Comparison of ENCODE assay signal across 14 cellular contexts in genomic region chr15:83869329-83869728, GRCh38.
"Had no signal": no experiment of that assay in that cellular context is flagged by ENCODE, and none has a peak within 500 bp of the region (broad histone marks: within the 10 kb centered on the region; RNA-seq: fewer than 3 reads in every experiment).

No MANE protein-coding gene starts in this region.

- H3K27me3 ChIP-seq: testis had no signal

- H3K27ac ChIP-seq: epithelial cell of prostate, SK-N-MC, testis had no signal

- H3K9me3 ChIP-seq: testis had no signal

- ATAC-seq: activated CD8-positive, alpha-beta T cell treated with anti-CD3 and anti-CD28 coated beads for 36 hours; naive thymus-derived CD4-positive, alpha-beta T cell; stimulated activated naive CD8-positive, alpha-beta T cell treated with anti-CD3 and anti-CD28 coated beads, Interleukin-15, amount 100 ng/mL, for 72 hours; T-cell had no signal

- H3K4me1 ChIP-seq: testis had no signal

- H3K4me3 ChIP-seq: SK-N-MC, testis had no signal

- DNase-seq: activated CD8-positive, alpha-beta memory T cell treated with anti-CD3 and anti-CD28 coated beads, Interleukin-2, amount 50 U/mL, for 48 hours; activated CD8-positive, alpha-beta T cell treated with anti-CD3 and anti-CD28 coated beads for 36 hours; activated naive CD4-positive, alpha-beta T cell treated with Interleukin-2 at 50 U/mL for 16 hours; cortex of kidney; effector CD8-positive, alpha-beta T cell; midbrain; naive thymus-derived CD4-positive, alpha-beta T cell; stimulated activated CD4-positive, alpha-beta T cell treated with anti-CD3 and anti-CD28 coated beads, Interleukin-4, amount 100 ng/mL, for 4 hours; stimulated activated naive CD8-positive, alpha-beta T cell treated with anti-CD3 and anti-CD28 coated beads, Interleukin-15, amount 100 ng/mL, for 72 hours; T-cell; T1000; testis had no signal
